ENCODE assay signal across 1 cellular context in genomic region chr3:11587766-11588165, GRCh38.
TF ChIP-seq lines count a peak whose summit lies in the region.

No MANE protein-coding gene starts in this region.

TF ChIP-seq in WTC11, 78 proteins besides CTCF, POLR2A, EP300 and RAD21 (continued from another document):
- TF ChIP-seq ZNF512 (CRISPR knock-in tag; IDR thresholded peaks at IDR 0.05; ENCODE audit: borderline replicate concordance) (no peak), NFATC4 (CRISPR knock-in tag; IDR thresholded peaks at IDR 0.05) (no peak), SOX15 (CRISPR knock-in tag; IDR thresholded peaks at IDR 0.05) (no peak), ZBTB21 (CRISPR knock-in tag; IDR thresholded peaks at IDR 0.05; ENCODE audit: borderline replicate concordance) (no peak), ZBTB43 (CRISPR knock-in tag; IDR thresholded peaks at IDR 0.05) (no peak), ZNF138 (CRISPR knock-in tag; conservative IDR thresholded peaks at IDR 0.05) (no peak), GABPB1 (CRISPR knock-in tag; IDR thresholded peaks at IDR 0.05) (no peak), KAT7 (CRISPR knock-in tag; IDR thresholded peaks at IDR 0.05; ENCODE audit: borderline replicate concordance) (no peak), JAZF1 (CRISPR knock-in tag; IDR thresholded peaks at IDR 0.05) (no peak), SMAD4 (CRISPR knock-in tag; IDR thresholded peaks at IDR 0.05) (no peak)
